In the genomic region with DNA sequence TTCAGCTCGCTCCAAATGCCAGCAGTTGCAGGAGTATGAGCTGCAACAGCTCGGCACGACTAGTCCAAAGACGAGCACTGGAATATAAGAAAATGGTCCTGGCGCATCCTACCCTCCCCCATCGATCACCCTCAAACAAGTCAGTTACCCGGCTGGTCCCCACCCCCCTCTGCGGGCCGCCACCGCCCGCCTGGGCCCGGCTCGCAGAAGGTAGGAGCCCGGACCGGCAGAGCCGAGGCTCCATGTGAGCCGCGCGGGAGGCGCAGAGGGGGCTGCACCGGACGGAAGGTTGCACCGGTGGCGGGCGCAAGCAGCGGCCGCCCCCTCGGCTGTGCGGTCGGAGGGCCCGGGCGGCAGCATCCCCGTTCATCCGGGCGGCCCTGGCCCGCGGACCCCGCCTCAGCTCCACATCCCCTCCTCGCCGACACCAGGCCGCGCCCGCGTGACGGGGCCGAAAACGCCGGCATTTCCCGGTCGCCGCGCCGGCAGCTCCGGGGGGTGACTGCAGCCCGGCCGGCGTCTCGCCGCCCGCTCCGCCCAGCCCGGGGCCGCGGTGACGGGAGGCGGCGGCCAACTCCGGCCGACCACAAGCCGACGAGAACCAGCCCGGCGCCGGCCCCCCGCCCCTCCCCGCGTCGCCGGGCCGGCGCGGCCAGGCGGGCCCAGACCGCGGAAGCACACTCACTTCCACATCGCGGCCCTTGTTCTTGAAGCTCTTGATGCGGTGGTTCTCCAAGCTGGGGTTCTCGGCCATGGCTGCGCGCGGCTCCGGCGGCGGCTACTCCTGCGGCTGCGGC, we compare ENCODE assay signal across 8 cellular contexts. TPM values are rescaled to one million over a fixed set of nuclear protein-coding genes. Genes with fewer than 3 reads are reported as not detected.
A peak's percentile ranks its signal among the peaks of the same experiment; 100 is the strongest.
DNase-seq lines count a peak whose midpoint lies in the region; ATAC-seq and TF ChIP-seq lines count a peak whose summit lies in the region.

No MANE protein-coding gene starts in this region.

- peaks cover 0 to 37% (median 14%) of the 10 kb centered on the region in 4 donors for H3K4me1 ChIP-seq in tibial nerve

- H3K27ac ChIP-seq in AG04450 (ENCODE audit: low read depth, low read length) (peak overlapping the region; percentile 65), RWPE1 (peak overlapping the region; percentile 96), tibial nerve (peak overlapping the region; percentile 85 to 97 (median 88))

- CTCF ChIA-PET in AG04450 (lab: Charles Lee): interaction anchor here (0.5 to 1.8 kb wide), 7 partner anchors 12 to 147 kb away, joined by 3 to 5 read pairs (median 4); partner anchors contain the start of gene SPRYD7
- CTCF ChIA-PET in RWPE1 (lab: Yijun Ruan, JAX): interaction anchor here (0.7 kb wide), 1 partner anchor 74 kb away, joined by 3 read pairs; no protein-coding TSS in a partner anchor

- DNase-seq in AG04450 (ENCODE audit: low read depth, low spot score): no peak
- DNase-seq in RWPE1 (ENCODE audit: low spot score): peak; percentile 37
- peak; percentile 10 to 46 (median 16) for DNase-seq in activated naive CD4-positive, alpha-beta T cell (lab: John Stamatoyannopoulos, UW)
- DNase-seq in foreskin melanocyte: peak; percentile 6
- peak; percentile 61 for DNase-seq in occipital lobe (lab: John Stamatoyannopoulos, UW)
- peak in 1 of 2 donors; percentile 21 for DNase-seq in tibial nerve (ENCODE audit: low spot score in 2 of 2)

- no peaks in the 10 kb centered on the region for H3K36me3 ChIP-seq in tibial nerve

- ATAC-seq in GM18861 (IDR thresholded peaks at IDR 0.05; ENCODE audit: unreplicated experiment) (peak; percentile 20), HG03097 (IDR thresholded peaks at IDR 0.05; ENCODE audit: low FRiP score, unreplicated experiment) (peak; percentile 21)

- POLR2A ChIA-PET in AG04450 (lab: Yijun Ruan, JAX): interaction anchor here (0.5 to 1.9 kb wide), 7 partner anchors 10 to 204 kb away, joined by 3 to 9 read pairs (median 4); partner anchors contain the start of gene SPRYD7
- POLR2A ChIA-PET in RWPE1 (lab: Yijun Ruan, JAX; ENCODE audit: low non-redundant PET): no interaction called here

- TF ChIP-seq CTCF in AG04450 (IDR thresholded peaks at IDR 0.05; ENCODE audit: low read depth, low read length): no peak
- TF ChIP-seq CTCF in RWPE1 (conservative IDR thresholded peaks at IDR 0.05; ENCODE audit: low read depth): no peak
- TF ChIP-seq CTCF in tibial nerve (IDR thresholded peaks at IDR 0.05): no peak

- 0 to 1% methylated on average over 35 to 40 of the region's 97 CpGs for WGBS in tibial nerve, 2 donors

- no peaks in the 10 kb centered on the region for H3K9me3 ChIP-seq in AG04450 (ENCODE audit: control insufficient read depth, insufficient read depth, low read length)
- no peaks in the 10 kb centered on the region for H3K9me3 ChIP-seq in tibial nerve

- peak in 1 of 2 donors; percentile 3 for TF ChIP-seq POLR2A in tibial nerve (IDR thresholded peaks at IDR 0.05)

- TF ChIP-seq EP300 in tibial nerve (IDR thresholded peaks at IDR 0.05): no peak

- H3K4me3 ChIP-seq in AG04450 (ENCODE audit: low read depth, low read length) (peak overlapping the region; percentile 88), tibial nerve (peak overlapping the region; percentile 73 to 99 (median 92))

- H3K27me3 ChIP-seq in AG04450 (ENCODE audit: control insufficient read depth, insufficient read depth, low read length) (no peaks in the 10 kb centered on the region), tibial nerve (no peaks in the 10 kb centered on the region)

RNA-seq across cellular contexts. Expression of gene KPNA3, which starts 0.5 kb away (rescaled TPM):
- 41.4 and 50.7 TPM in 2 replicates for polyA plus RNA-seq in AG04450 (2011; rRNA removed)
- 40.8 and 58.6 TPM in 2 replicates for polyA minus RNA-seq in AG04450 (2011; rRNA and poly(A)+ RNA removed)
- total RNA-seq in occipital lobe (70.5 TPM), tibial nerve (10 to 100 TPM; 19.8 to 29.9 (median 23.2) TPM)
